In the genomic region with DNA sequence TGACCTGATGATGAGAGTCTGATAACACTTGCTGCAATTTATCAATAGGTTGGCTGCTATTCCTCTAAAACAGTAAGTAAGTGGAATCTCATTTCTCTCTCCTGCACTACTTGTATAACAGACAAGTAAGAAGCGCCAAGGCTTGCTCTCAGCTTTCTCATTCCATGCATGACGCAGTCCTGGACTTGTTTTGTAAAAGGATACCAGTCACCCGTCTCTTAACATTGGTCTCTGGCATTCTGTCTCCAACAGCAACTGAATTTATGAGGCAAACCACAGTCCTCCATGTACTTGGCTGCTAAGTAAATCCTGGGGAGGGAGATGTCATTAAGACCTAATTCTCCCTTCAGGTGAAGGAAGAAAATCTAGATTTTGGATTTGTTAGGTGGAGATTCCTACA, we compare ENCODE assay signal across 16 cellular contexts.
"Had no signal": no experiment of that assay in that cellular context is flagged by ENCODE, and none has a peak within 500 bp of the region (broad histone marks: within the 10 kb centered on the region; RNA-seq: fewer than 3 reads in every experiment).

No MANE protein-coding gene starts in this region.

- H3K9me3 ChIP-seq: suprapubic skin had no signal

- H3K36me3 ChIP-seq: breast epithelium, left ventricle myocardium inferior, suprapubic skin had no signal

- DNase-seq: activated CD4-positive, alpha-beta T cell treated with anti-CD3 and anti-CD28 coated beads, Interleukin-2, amount 10 ng/mL, durations not matched to agents 24 days and 14 days; activated CD4-positive, CD25-positive, alpha-beta regulatory T cell; activated CD8-positive, alpha-beta memory T cell treated with anti-CD3 and anti-CD28 coated beads, Interleukin-2, amount 50 U/mL, for 48 hours; activated gamma-delta T cell; activated T-cell treated with anti-CD3 and anti-CD28 coated beads, Interleukin-2, amount 50 U/mL, for 72 hours; cerebellar nuclear complex; effector memory CD8-positive, alpha-beta T cell; islet precursor cell; left ventricle myocardium inferior; mesenchymal stem cell; stimulated activated naive CD8-positive, alpha-beta T cell treated with anti-CD3 and anti-CD28 coated beads, Interleukin-15, Interleukin-2, amounts not matched to agents 100 U/mL and 50 U/mL, for 24 hours had no signal

- H2AFZ ChIP-seq: hepatocyte had no signal

- H3K27ac ChIP-seq: breast epithelium, epithelial cell of prostate, hepatocyte, left ventricle myocardium inferior, skin epidermis, suprapubic skin had no signal

- H3K27me3 ChIP-seq: breast epithelium, hepatocyte, suprapubic skin had no signal

- H3K4me2 ChIP-seq: hepatocyte had no signal

- H3K79me2 ChIP-seq: hepatocyte had no signal

- H3K4me1 ChIP-seq: breast epithelium, left ventricle myocardium inferior, suprapubic skin had no signal

- H3K4me3 ChIP-seq: breast epithelium, hepatocyte, left ventricle myocardium inferior, skin epidermis, suprapubic skin had no signal
